In the genomic region with DNA sequence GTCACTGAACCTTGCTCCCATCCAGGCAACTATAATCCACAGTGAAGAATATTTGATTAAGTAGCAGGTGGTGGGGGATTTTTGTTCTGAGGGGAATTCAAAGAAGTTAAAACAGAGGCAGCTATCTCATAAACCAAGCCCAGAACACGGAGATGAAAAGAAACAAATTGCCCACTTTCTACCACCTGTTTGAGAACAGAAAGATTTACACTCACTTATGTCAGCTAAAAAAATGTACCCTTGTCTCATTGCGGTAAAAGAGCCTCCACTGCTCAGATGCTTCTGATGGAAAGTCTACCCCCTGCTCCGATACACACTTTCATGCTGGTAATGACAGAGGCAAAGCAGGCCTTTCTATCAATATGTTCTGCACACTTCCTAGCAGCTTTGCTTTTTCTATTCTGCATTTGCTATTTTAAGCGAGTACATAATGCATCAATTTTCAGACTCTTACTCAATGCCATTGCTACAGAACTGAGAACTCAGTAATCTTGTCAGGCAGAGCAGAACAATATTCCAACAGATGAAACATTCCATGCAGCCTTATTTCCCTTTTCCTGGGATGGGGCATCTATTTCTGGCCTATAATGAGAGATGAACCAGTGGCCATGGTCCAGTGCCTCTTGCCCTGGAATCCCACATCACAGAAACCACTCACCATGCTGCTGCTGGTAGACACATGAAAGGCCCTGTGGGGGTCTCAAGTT, we compare ENCODE assay signal across 9 cellular contexts. TPM values are rescaled to one million over a fixed set of nuclear protein-coding genes. Genes with fewer than 3 reads are reported as not detected.
DNase-seq lines count a peak whose midpoint lies in the region; ATAC-seq and TF ChIP-seq lines count a peak whose summit lies in the region.
"Had no signal": no experiment of that assay in that cellular context is flagged by ENCODE, and none has a peak within 500 bp of the region (broad histone marks: within the 10 kb centered on the region; RNA-seq: fewer than 3 reads in every experiment).

No MANE protein-coding gene starts in this region.

- no peak for TF ChIP-seq CTCF in osteoblast (IDR thresholded peaks at IDR 0.05; ENCODE audit: extremely low read depth, low read depth, low read length)

- H3K27ac ChIP-seq in layer of hippocampus (ENCODE audit: low read depth, low read length) (peak overlapping the region; percentile 31), osteoblast (ENCODE audit: low read depth, low read length) (no peak overlapping the region)

- no peaks in the 10 kb centered on the region for H3K27me3 ChIP-seq in layer of hippocampus (ENCODE audit: control insufficient read depth, insufficient read depth, low read length)
- H3K27me3 ChIP-seq in H7 (ENCODE audit: control insufficient read depth, insufficient read depth, low read length) = no peaks in the 10 kb centered on the region
- H3K27me3 ChIP-seq in osteoblast (ENCODE audit: insufficient read depth, low read length) = no peaks in the 10 kb centered on the region

- H3K4me2 ChIP-seq in osteoblast (ENCODE audit: insufficient read depth, low read length) = no peak overlapping the region

- H2AFZ ChIP-seq in osteoblast (ENCODE audit: low read length) = no peak overlapping the region

- H3K79me2 ChIP-seq in osteoblast (ENCODE audit: insufficient read depth, low read length) = no peaks in the 10 kb centered on the region

- H3K9me3 ChIP-seq in osteoblast (ENCODE audit: low read depth, low read length) = no peaks in the 10 kb centered on the region

- H3K4me1 ChIP-seq in osteoblast (ENCODE audit: insufficient read depth, low read length) = peaks cover 8% of the 10 kb centered on the region

- ATAC-seq in GM18861 (IDR thresholded peaks at IDR 0.05; ENCODE audit: unreplicated experiment) (peak; percentile 38), HG03558 (IDR thresholded peaks at IDR 0.05; ENCODE audit: extremely low read depth, unreplicated experiment) (peak; percentile 28)

- DNase-seq in NCI-H748 (lab: John Stamatoyannopoulos, UW; ENCODE audit: unreplicated experiment) = no peak
- no peak for DNase-seq in H7
- no peak for DNase-seq in osteoblast (ENCODE audit: insufficient read length, low spot score, missing footprints)
- DNase-seq in NK-92 (lab: John Stamatoyannopoulos, UW; ENCODE audit: unreplicated experiment) = no peak
- DNase-seq: NCI-H226 had no signal

- H4K20me1 ChIP-seq in osteoblast (ENCODE audit: insufficient read depth, low read length) = no peaks in the 10 kb centered on the region

- H3K4me3 ChIP-seq in GM08714 (ENCODE audit: low read length) = peak overlapping the region; percentile 25; the same call in 1 of the 2 replicates
- H3K4me3 ChIP-seq in H7 (ENCODE audit: insufficient read depth, low read depth, low read length) = no peak overlapping the region
- H3K4me3 ChIP-seq in osteoblast (ENCODE audit: insufficient read depth, low read length) = no peak overlapping the region

- H3K36me3 ChIP-seq in H7 (replicated peaks; ENCODE audit: control insufficient read depth, insufficient read depth, low read length) = no peaks in the 10 kb centered on the region
- H3K36me3 ChIP-seq in osteoblast (ENCODE audit: insufficient read depth, low read length) = no peaks in the 10 kb centered on the region

RNA-seq across cellular contexts. Expression of a gene that starts 29.0 kb away (rescaled TPM):
- total RNA-seq in H7 (2014; rRNA removed; shearing (Covaris generic)) = 9.9 and 10.5 TPM in 2 replicates
- total RNA-seq in osteoblast = 0.59 and 0.72 TPM in 2 replicates
